28 cellular contexts compared by ENCODE assay signal in genomic region chr3:191783039-191783438, GRCh38.
"Had no signal": no experiment of that assay in that cellular context is flagged by ENCODE, and none has a peak within 500 bp of the region (broad histone marks: within the 10 kb centered on the region; RNA-seq: fewer than 3 reads in every experiment).

No MANE protein-coding gene starts in this region.

- H3K9me3 ChIP-seq: gastrocnemius medialis, mucosa of descending colon, neutrophil, right lobe of liver, thyroid gland, vagina had no signal

- H3K27me3 Mint-ChIP-seq: effector memory CD8-positive, alpha-beta T cell; naive B cell; natural killer cell treated with Interleukin-12 subunit alpha and Interleukin-12 subunit beta and Interleukin-15 and Interleukin-18, amount 100 ng/mL, for 72 hours; progenitor cell of endocrine pancreas; stimulated activated naive CD8-positive, alpha-beta T cell treated with anti-CD3 and anti-CD28 coated beads, Interleukin-15, amount 100 ng/mL, for 72 hours had no signal

- H3K4me1 ChIP-seq: gastrocnemius medialis, parathyroid adenoma, right lobe of liver, thyroid gland, vagina had no signal

- H3K27ac Mint-ChIP-seq: effector memory CD8-positive, alpha-beta T cell; mesothelial cell of epicardium; naive B cell; natural killer cell treated with Interleukin-12 subunit alpha and Interleukin-12 subunit beta and Interleukin-15 and Interleukin-18, amount 100 ng/mL, for 72 hours; progenitor cell of endocrine pancreas; stimulated activated naive CD8-positive, alpha-beta T cell treated with anti-CD3 and anti-CD28 coated beads, Interleukin-15, amount 100 ng/mL, for 72 hours had no signal

- H3K36me3 Mint-ChIP-seq: mesothelial cell of epicardium, naive B cell had no signal

- H3K36me3 ChIP-seq: gastrocnemius medialis, neutrophil, right lobe of liver, thyroid gland, vagina had no signal

- H3K4me1 Mint-ChIP-seq: mesothelial cell of epicardium; naive B cell; stimulated activated naive CD8-positive, alpha-beta T cell treated with anti-CD3 and anti-CD28 coated beads, Interleukin-15, amount 100 ng/mL, for 72 hours had no signal

- DNase-seq: cortex of kidney; effector memory CD8-positive, alpha-beta T cell; gastrocnemius medialis; head of caudate nucleus; kidney; mesenchymal stem cell; mucosa of descending colon; naive B cell; right lobe of liver; stimulated activated CD4-positive, alpha-beta T cell treated with anti-CD3 and anti-CD28 coated beads, Interleukin-12 subunit alpha, Interleukin-12 subunit beta, amount 100 ng/mL, for 4 hours; stimulated activated CD4-positive, alpha-beta T cell treated with anti-CD3 and anti-CD28 coated beads, Interleukin-1b, Interleukin-23, amount 100 ng/mL, for 48 hours; stimulated activated CD4-positive, alpha-beta T cell treated with anti-CD3 and anti-CD28 coated beads, Interleukin-4, amount 100 ng/mL, for 1 hour; stimulated activated CD8-positive, alpha-beta memory T cell treated with anti-CD3 and anti-CD28 coated beads, Interleukin-4, amount 100 ng/mL, for 48 hours; stimulated activated naive CD4-positive, alpha-beta T cell; stimulated activated naive CD8-positive, alpha-beta T cell treated with anti-CD3 and anti-CD28 coated beads, Interleukin-15, amount 100 ng/mL, for 72 hours; thyroid gland; trophoblast cell had no signal

- H3K9ac ChIP-seq: parathyroid adenoma had no signal

- H3K4me3 Mint-ChIP-seq: effector memory CD8-positive, alpha-beta T cell; mesothelial cell of epicardium; naive B cell; natural killer cell treated with Interleukin-12 subunit alpha and Interleukin-12 subunit beta and Interleukin-15 and Interleukin-18, amount 100 ng/mL, for 72 hours; neural crest cell; stimulated activated naive CD8-positive, alpha-beta T cell treated with anti-CD3 and anti-CD28 coated beads, Interleukin-15, amount 100 ng/mL, for 72 hours had no signal

- H3K4me2 ChIP-seq: smooth muscle cell had no signal

- H2AFZ ChIP-seq: parathyroid adenoma had no signal

- H3K27me3 ChIP-seq: gastrocnemius medialis, neutrophil, right lobe of liver, thyroid gland, vagina had no signal

- H3K79me2 ChIP-seq: parathyroid adenoma had no signal

- ATAC-seq: effector memory CD8-positive, alpha-beta T cell; gastrocnemius medialis; left lobe of liver; mucosa of descending colon; natural killer cell treated with Interleukin-12 subunit alpha and Interleukin-12 subunit beta and Interleukin-15 and Interleukin-18, amount 100 ng/mL, for 72 hours; stimulated activated naive CD8-positive, alpha-beta T cell treated with anti-CD3 and anti-CD28 coated beads, Interleukin-15, amount 100 ng/mL, for 72 hours had no signal

- H3K27ac ChIP-seq: gastrocnemius medialis, neutrophil, parathyroid adenoma, right lobe of liver, thyroid gland, vagina had no signal

- H3K4me3 ChIP-seq: gastrocnemius medialis, lung, mucosa of descending colon, right lobe of liver, smooth muscle cell, thyroid gland, vagina had no signal

- FAIRE-seq: endometrium, kidney had no signal
